In the genomic region with DNA sequence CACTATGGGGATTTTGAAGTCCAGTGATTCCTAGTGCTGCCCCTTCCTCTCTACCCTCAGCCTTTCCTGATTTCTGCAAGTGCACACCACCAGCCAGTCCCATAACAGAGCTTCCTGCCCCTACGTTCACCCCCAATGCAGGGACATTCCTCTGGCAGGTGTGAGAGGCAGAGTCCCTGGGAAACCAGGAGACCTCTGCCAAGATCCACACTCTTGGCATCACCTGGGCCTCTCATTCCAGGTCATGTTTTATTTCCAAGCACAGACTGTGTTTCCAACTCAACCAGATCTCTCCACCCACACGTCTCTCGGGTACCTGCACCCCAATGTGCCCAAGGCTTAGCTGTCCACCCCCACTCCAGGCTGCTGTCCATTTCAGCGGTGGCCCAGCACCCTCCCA, we compare ENCODE assay signal across 15 cellular contexts. TPM values are rescaled to one million over a fixed set of nuclear protein-coding genes. Genes with fewer than 3 reads are reported as not detected.
"Had no signal": no experiment of that assay in that cellular context is flagged by ENCODE, and none has a peak within 500 bp of the region (broad histone marks: within the 10 kb centered on the region; RNA-seq: fewer than 3 reads in every experiment).

No MANE protein-coding gene starts in this region.

- H3K9me3 ChIP-seq: left lung, transverse colon, uterus had no signal

- ATAC-seq: activated CD4-positive, CD25-positive, alpha-beta regulatory T cell treated with anti-CD3 and anti-CD28 coated beads, Interleukin-2, amount 50 U/mL, for 24 hours had no signal

- H3K36me3 ChIP-seq: cardiac muscle cell, left lung, neural progenitor cell, transverse colon, uterus had no signal

- H3K4me3 Mint-ChIP-seq: activated naive CD4-positive, alpha-beta T cell treated with anti-CD3 and anti-CD28 coated beads, Interleukin-2, amount 10 ng/mL, durations not matched to agents 7 days and 5 days; dendritic cell treated with granulocyte-macrophage colony-stimulating factor and Interleukin-4, amounts not matched to agents 40 ng/mL and 50 ng/mL, for 4 days; naive B cell; neural progenitor cell; stimulated activated naive B cell treated with anti-CD40 and anti-IgM and Interleukin-4, amounts not matched to agents 10 μg/mL and 1 μg/mL and 100 μg/mL, for 72 hours had no signal

- H3K27ac Mint-ChIP-seq: activated naive CD4-positive, alpha-beta T cell treated with anti-CD3 and anti-CD28 coated beads, Interleukin-2, amount 10 ng/mL, durations not matched to agents 7 days and 5 days; dendritic cell treated with granulocyte-macrophage colony-stimulating factor and Interleukin-4, amounts not matched to agents 40 ng/mL and 50 ng/mL, for 4 days; naive B cell; neural progenitor cell; progenitor cell of endocrine pancreas; stimulated activated naive B cell treated with anti-CD40 and anti-IgM and Interleukin-4, amounts not matched to agents 10 μg/mL and 1 μg/mL and 100 μg/mL, for 72 hours had no signal

- H3K27ac ChIP-seq: cardiac muscle cell, foreskin keratinocyte, left lung, neural progenitor cell, transverse colon, uterus, VCaP had no signal

- DNase-seq: foreskin keratinocyte, left lung, naive B cell had no signal

- H3K9ac ChIP-seq: neural progenitor cell had no signal

- H3K36me3 Mint-ChIP-seq: activated naive CD4-positive, alpha-beta T cell treated with anti-CD3 and anti-CD28 coated beads, Interleukin-2, amount 10 ng/mL, durations not matched to agents 7 days and 5 days; naive B cell; neural progenitor cell; stimulated activated naive B cell treated with anti-CD40 and anti-IgM and Interleukin-4, amounts not matched to agents 10 μg/mL and 1 μg/mL and 100 μg/mL, for 72 hours had no signal

- H3K4me3 ChIP-seq: cardiac muscle cell, left lung, lung, neural progenitor cell, transverse colon, uterus had no signal

- H3K4me1 ChIP-seq: foreskin keratinocyte, left lung, transverse colon, uterus had no signal

- H3K4me1 Mint-ChIP-seq: activated naive CD4-positive, alpha-beta T cell treated with anti-CD3 and anti-CD28 coated beads, Interleukin-2, amount 10 ng/mL, durations not matched to agents 7 days and 5 days had no signal

- H3K9me3 Mint-ChIP-seq: activated naive CD4-positive, alpha-beta T cell treated with anti-CD3 and anti-CD28 coated beads, Interleukin-2, amount 10 ng/mL, durations not matched to agents 7 days and 5 days; dendritic cell treated with granulocyte-macrophage colony-stimulating factor and Interleukin-4, amounts not matched to agents 40 ng/mL and 50 ng/mL, for 4 days; naive B cell; neural progenitor cell; stimulated activated naive B cell treated with anti-CD40 and anti-IgM and Interleukin-4, amounts not matched to agents 10 μg/mL and 1 μg/mL and 100 μg/mL, for 72 hours had no signal

RNA-seq across cellular contexts. Expression of gene NGFR, which starts 59.5 kb away (rescaled TPM):
- total RNA-seq: glomerular endothelial cell had no signal
